In the genomic region with DNA sequence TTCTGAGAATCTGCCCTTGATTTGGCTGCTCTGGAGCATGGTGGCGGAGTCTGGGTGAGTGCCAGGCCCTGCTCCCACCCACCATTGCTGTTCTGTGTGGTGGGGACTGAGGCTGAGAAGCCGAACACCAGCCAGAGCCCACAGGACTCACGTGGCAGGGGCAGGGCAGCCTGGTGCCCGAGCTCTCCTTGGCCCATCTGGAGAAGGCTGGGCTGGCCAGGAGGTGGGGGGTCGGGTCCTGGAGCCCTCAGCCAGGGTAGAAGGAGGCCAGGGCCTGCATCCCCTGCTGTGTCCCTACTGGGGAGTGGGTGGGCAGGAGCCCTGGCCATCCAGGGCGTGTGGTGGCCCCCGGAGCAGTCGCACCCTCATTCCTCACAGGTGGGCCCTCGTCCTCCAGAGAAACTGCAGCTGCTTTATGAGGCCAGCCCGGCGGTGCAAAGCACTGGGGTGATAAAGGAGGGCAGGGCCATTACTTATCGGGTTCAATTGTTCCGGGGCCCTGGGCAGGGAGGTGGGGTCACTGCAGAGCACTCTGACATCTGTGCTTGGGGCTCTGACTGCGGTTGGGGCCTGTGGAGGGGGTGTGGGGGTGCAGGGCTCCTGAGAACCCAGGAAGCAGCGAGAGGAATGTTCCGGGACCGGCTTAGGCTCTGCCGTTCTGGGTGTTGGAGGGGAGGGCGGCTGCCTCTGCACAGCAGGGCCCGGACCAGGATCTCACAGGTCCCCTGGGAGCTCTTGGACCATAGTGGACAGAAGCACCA, we compare ENCODE assay signal across 17 cellular contexts.
DNase-seq lines count a peak whose midpoint lies in the region; TF ChIP-seq lines count a peak whose summit lies in the region.
"Had no signal": no experiment of that assay in that cellular context is flagged by ENCODE, and none has a peak within 500 bp of the region (broad histone marks: within the 10 kb centered on the region; RNA-seq: fewer than 3 reads in every experiment).

No MANE protein-coding gene starts in this region.

- no peaks in the 10 kb centered on the region for H3K9me2 ChIP-seq in PC-9 (ENCODE audit: insufficient read depth)

- DNase-seq in activated naive CD4-positive, alpha-beta T cell treated with anti-CD3 and anti-CD28 coated beads for 36 hours: peak; percentile 1
- DNase-seq in activated naive CD4-positive, alpha-beta T cell (lab: John Stamatoyannopoulos, UW): no peak
- DNase-seq in CD14-positive monocyte (ENCODE audit: low spot score) (peak; percentile 35), chondrocyte (ENCODE audit: low spot score) (peak; percentile 66), posterior vena cava (ENCODE audit: low spot score) (peak; percentile 58), mammary epithelial cell (no peak), NCI-H187 (lab: John Stamatoyannopoulos, UW) (no peak), PC-9 (no peak)
- DNase-seq: DMS53, Karpas-422, NCI-H1105 treated with DMSO at 0.1 percent for 48 hours, NCI-H1930, NCI-H2171, NCI-H82 had no signal

- no peaks in the 10 kb centered on the region for H3K79me2 ChIP-seq in mammary epithelial cell (ENCODE audit: insufficient read depth, low read length)
- no peaks in the 10 kb centered on the region for H3K79me2 ChIP-seq in PC-9 (ENCODE audit: low read depth)

- H3K27me3 Mint-ChIP-seq in activated naive CD4-positive, alpha-beta T cell treated with anti-CD3 and anti-CD28 coated beads for 36 hours (ENCODE audit: low read depth): no peaks in the 10 kb centered on the region
- H3K27me3 Mint-ChIP-seq in CD14-positive monocyte (ENCODE audit: low read depth in 3 of 3) (peaks cover 0 to 3% (median 3%) of the 10 kb centered on the region in 3 donors), chondrocyte (ENCODE audit: low read depth) (peaks cover 7% of the 10 kb centered on the region)

- POLR2A ChIA-PET in PC-9 (lab: Charles Lee; ENCODE audit: unreplicated experiment): no interaction called here

- no peak overlapping the region for H3K4me3 Mint-ChIP-seq in activated naive CD4-positive, alpha-beta T cell treated with anti-CD3 and anti-CD28 coated beads for 36 hours
- no peak overlapping the region for H3K4me3 Mint-ChIP-seq in CD14-positive monocyte
- H3K4me3 Mint-ChIP-seq in chondrocyte (ENCODE audit: unreplicated experiment): no peak overlapping the region

- intact Hi-C loops in activated naive CD4-positive, alpha-beta T cell treated with anti-CD3 and anti-CD28 coated beads for 36 hours (cut with micrococcal nuclease): no loop called here
- intact Hi-C loops in CD14-positive monocyte (cut with micrococcal nuclease) (no loop called here), posterior vena cava (cut with DNase I) (no loop called here), mammary epithelial cell (cut with micrococcal nuclease) (no loop called here), PC-9 (cut with micrococcal nuclease; ENCODE audit: unreplicated experiment) (no loop called here)

- no peak overlapping the region for H2AFZ ChIP-seq in mammary epithelial cell (ENCODE audit: low read depth, low read length)
- no peak overlapping the region for H2AFZ ChIP-seq in PC-9

- in situ Hi-C loops in mammary epithelial cell (cut with MboI; ENCODE audit: low sequenced_read_pairs in 2 of 2): no loop called here

- H3K9me3 ChIP-seq in mammary epithelial cell (replicated peaks; ENCODE audit: insufficient read depth, low read length): peaks cover 41% of the 10 kb centered on the region
- no peaks in the 10 kb centered on the region for H3K9me3 ChIP-seq in PC-9 (ENCODE audit: insufficient read depth, low read depth)
- H3K9me3 ChIP-seq: A549, HAP-1 had no signal

- BruUV-seq in mammary epithelial cell (replicated peaks; lab: Mats Ljungman, UMichigan): no TSS peak
- no TSS peak for BruUV-seq in PC-9 (replicated peaks; lab: Mats Ljungman, UMichigan)

- 13% methylated on average over 14 of the region's 20 CpGs for WGBS in mammary epithelial cell (ENCODE audit: low coverage, missing lambda C conversion rate)

- H3K36me3 ChIP-seq in mammary epithelial cell (ENCODE audit: insufficient read depth, low read length) (no peaks in the 10 kb centered on the region), PC-9 (ENCODE audit: low read depth) (no peaks in the 10 kb centered on the region)
- H3K36me3 ChIP-seq: HAP-1 had no signal

- H3K27ac ChIP-seq in mammary epithelial cell (ENCODE audit: insufficient read depth, low read depth, low read length) (no peak overlapping the region), PC-9 (no peak overlapping the region)
- H3K27ac ChIP-seq: A549 had no signal

- dilution Hi-C loops in mammary epithelial cell (cut with HindIII; ENCODE audit: low sequenced_read_pairs): no loop called here

- CTCF ChIA-PET in activated naive CD4-positive, alpha-beta T cell treated with anti-CD3 and anti-CD28 coated beads for 36 hours (lab: Charles Lee): no interaction called here
- CTCF ChIA-PET in mammary epithelial cell (lab: Charles Lee; ENCODE audit: low non-redundant PET): no interaction called here
- CTCF ChIA-PET in PC-9 (lab: Charles Lee): no interaction called here

- no peaks in the 10 kb centered on the region for H3F3A ChIP-seq in PC-9 (ENCODE audit: insufficient read depth, low read depth)

- H3K4me3 ChIP-seq in mammary epithelial cell (replicated peaks in 1 of 3; ENCODE audit: insufficient read depth in 1 of 3, low read depth in 2 of 3, low read length in 3 of 3): no peak overlapping the region
- no peak overlapping the region for H3K4me3 ChIP-seq in PC-9
- H3K4me3 ChIP-seq: A549, HAP-1 had no signal

- TF ChIP-seq CTCF in CD14-positive monocyte (IDR thresholded peaks at IDR 0.05): no peak
- TF ChIP-seq CTCF in chondrocyte (IDR thresholded peaks at IDR 0.05): no peak
- no peak for TF ChIP-seq CTCF in mammary epithelial cell (conservative IDR thresholded peaks at IDR 0.05 in 1 of 2, IDR thresholded peaks at IDR 0.05 in 1 of 2; ENCODE audit: extremely low read depth in 1 of 2, insufficient read depth in 1 of 2, low read depth in 1 of 2, low read length in 2 of 2)
- no peak for TF ChIP-seq CTCF in PC-9 (conservative IDR thresholded peaks at IDR 0.05)

- no peaks in the 10 kb centered on the region for H3K4me1 Mint-ChIP-seq in activated naive CD4-positive, alpha-beta T cell treated with anti-CD3 and anti-CD28 coated beads for 36 hours (ENCODE audit: low read depth)
- no peaks in the 10 kb centered on the region for H3K4me1 Mint-ChIP-seq in CD14-positive monocyte
- H3K4me1 Mint-ChIP-seq in chondrocyte (ENCODE audit: low read depth): no peaks in the 10 kb centered on the region

- H3K4me2 ChIP-seq in mammary epithelial cell (ENCODE audit: insufficient read depth, low read depth, low read length): no peak overlapping the region
- H3K4me2 ChIP-seq in PC-9: no peak overlapping the region
- H3K4me2 ChIP-seq: A549 had no signal

- H3K36me3 Mint-ChIP-seq in activated naive CD4-positive, alpha-beta T cell treated with anti-CD3 and anti-CD28 coated beads for 36 hours (ENCODE audit: low read depth): no peaks in the 10 kb centered on the region
- H3K36me3 Mint-ChIP-seq in CD14-positive monocyte (no peaks in the 10 kb centered on the region), chondrocyte (ENCODE audit: low read depth) (no peaks in the 10 kb centered on the region)

- no peak overlapping the region for H3K27ac Mint-ChIP-seq in activated naive CD4-positive, alpha-beta T cell treated with anti-CD3 and anti-CD28 coated beads for 36 hours
- H3K27ac Mint-ChIP-seq in CD14-positive monocyte (no peak overlapping the region), chondrocyte (ENCODE audit: unreplicated experiment) (no peak overlapping the region)

- no peaks in the 10 kb centered on the region for H3K27me3 ChIP-seq in mammary epithelial cell (ENCODE audit: insufficient read depth, low read length)
- peaks cover 95% of the 10 kb centered on the region for H3K27me3 ChIP-seq in PC-9 (ENCODE audit: insufficient read depth, low read depth)

- H3K9ac ChIP-seq in mammary epithelial cell (ENCODE audit: insufficient read depth, low read length): no peak overlapping the region

- H4K20me1 ChIP-seq in mammary epithelial cell (ENCODE audit: insufficient read depth, low read length) (no peaks in the 10 kb centered on the region), PC-9 (ENCODE audit: insufficient read depth) (no peaks in the 10 kb centered on the region)

- H3K4me1 ChIP-seq in mammary epithelial cell (ENCODE audit: insufficient read depth, low read length): no peaks in the 10 kb centered on the region
- H3K4me1 ChIP-seq in PC-9 (replicated peaks; ENCODE audit: insufficient read depth): no peaks in the 10 kb centered on the region
- H3K4me1 ChIP-seq: A549, Caco-2, HAP-1 had no signal

- H3K9me3 Mint-ChIP-seq in activated naive CD4-positive, alpha-beta T cell treated with anti-CD3 and anti-CD28 coated beads for 36 hours: no peaks in the 10 kb centered on the region
- peaks cover 0 to 2% (median 0%) of the 10 kb centered on the region in 7 donors for H3K9me3 Mint-ChIP-seq in CD14-positive monocyte
- no peaks in the 10 kb centered on the region for H3K9me3 Mint-ChIP-seq in chondrocyte (ENCODE audit: low read depth)

Comparison
In these comparisons a context has a peak if more than half of its experiments do, and no peak if none do; other contexts are left out.
1. DNase-seq: peak in activated naive CD4-positive, alpha-beta T cell treated with anti-CD3 and anti-CD28 coated beads for 36 hours (single experiment), CD14-positive monocyte (single experiment), chondrocyte (single experiment) and posterior vena cava (single experiment); none in activated naive CD4-positive, alpha-beta T cell (0 of 4), mammary epithelial cell (single experiment), NCI-H187 (0 of 2) and PC-9 (0 of 2).